ENCODE assay signal across 8 cellular contexts in genomic region chr17:30905742-30906100, GRCh38. TPM values are rescaled to one million over a fixed set of nuclear protein-coding genes. Genes with fewer than 3 reads are reported as not detected.
DNase-seq lines count a peak whose midpoint lies in the region; ATAC-seq, FAIRE-seq and TF ChIP-seq lines count a peak whose summit lies in the region.

No MANE protein-coding gene starts in this region.

- H3K36me3 ChIP-seq in gastroesophageal sphincter = peaks cover 0 to 22% of the 10 kb centered on the region in 2 donors
- H3K36me3 ChIP-seq in pancreas = no peaks in the 10 kb centered on the region

- H3K4me1 ChIP-seq in gastroesophageal sphincter = peaks cover 0 to 29% (median 17%) of the 10 kb centered on the region in 3 donors
- H3K4me1 ChIP-seq in pancreas = peaks cover 0 to 6% (median 6%) of the 10 kb centered on the region in 3 donors

- H3K4me3 ChIP-seq in gastroesophageal sphincter (peak overlapping the region; percentile 82 to 95), pancreas (peak overlapping the region; percentile 53 to 80 (median 73))

- no peaks in the 10 kb centered on the region for H3K9me3 ChIP-seq in gastroesophageal sphincter
- no peaks in the 10 kb centered on the region for H3K9me3 ChIP-seq in pancreas

- no peak for TF ChIP-seq EP300 in gastroesophageal sphincter (IDR thresholded peaks at IDR 0.05)

- ATAC-seq in HG02981 (IDR thresholded peaks at IDR 0.05; ENCODE audit: unreplicated experiment) (peak; percentile 12), gastroesophageal sphincter (peak; percentile 49), pancreas (peak; percentile 32 to 65 (median 56)), HG03442 (IDR thresholded peaks at IDR 0.05; ENCODE audit: unreplicated experiment) (no peak)

- no peak for FAIRE-seq in pancreas (lab: Jason Lieb, UNC)

- TF ChIP-seq CTCF in gastroesophageal sphincter (IDR thresholded peaks at IDR 0.05) = no peak
- TF ChIP-seq CTCF in pancreas (IDR thresholded peaks at IDR 0.05) = no peak

- TF ChIP-seq POLR2A in gastroesophageal sphincter (IDR thresholded peaks at IDR 0.05) = no peak

- peak; percentile 29 for DNase-seq in NOMO-1 treated with DMSO at 0.1 percent for 48 hours (lab: John Stamatoyannopoulos, UW; ENCODE audit: unreplicated experiment)
- no peak for DNase-seq in NOMO-1 treated with dmso at 0.1 percent for 144 hours (lab: John Stamatoyannopoulos, UW; ENCODE audit: unreplicated experiment)
- DNase-seq in activated CD4-positive, alpha-beta T cell treated with anti-CD3 and anti-CD28 coated beads, Interleukin-2, amount 50 U/mL, for 1 hour = peak; percentile 6
- DNase-seq in pancreas = no peak
- DNase-seq in occipital lobe (lab: John Stamatoyannopoulos, UW) = no peak

- H3K27ac ChIP-seq in gastroesophageal sphincter = peak overlapping the region; percentile 89 to 93 (median 90)
- H3K27ac ChIP-seq in pancreas = peak overlapping the region in 3 of 4 donors; percentile 82 to 92 (median 83)

- WGBS in gastroesophageal sphincter (ENCODE audit: low coverage in 1 of 2), 2 donors = 0% methylated on average over 6 to 8 of the region's 11 CpGs
- 0 to 1% methylated on average over 11 of the region's 11 CpGs for WGBS in pancreas, 2 donors

- intact Hi-C loops in pancreas (cut with DNase I) = no loop called here

- H3K27me3 ChIP-seq in gastroesophageal sphincter = no peaks in the 10 kb centered on the region
- no peaks in the 10 kb centered on the region for H3K27me3 ChIP-seq in pancreas

RNA-seq across cellular contexts. Expression of gene TEFM, which starts 0.3 kb away (rescaled TPM):
- 10 to 100 TPM in 1 of 4 donors, 1 to 10 TPM in 3; 4.8 to 14.9 (median 7.5) TPM for total RNA-seq in gastroesophageal sphincter
- total RNA-seq in pancreas = 1 to 10 TPM; 3.2 to 6.9 (median 5.5) TPM
- 1 to 10 TPM; 3.6 to 6.3 TPM for polyA plus RNA-seq in pancreas
- total RNA-seq in occipital lobe = 17.8 TPM

RNA-seq across cellular contexts. Expression of gene ADAP2, which starts 16.0 kb away (rescaled TPM):
- total RNA-seq in gastroesophageal sphincter (10 to 100 TPM; 10.6 to 20.9 (median 12.6) TPM), pancreas (10 to 100 TPM in 1 of 6 donors, 1 to 10 TPM in 5; 2.1 to 13.3 (median 3.3) TPM), occipital lobe (8.0 TPM)
- polyA plus RNA-seq in pancreas = 1 to 10 TPM; 2.7 to 3.9 TPM

Comparison
In these comparisons a context has a peak if more than half of its experiments do, and no peak if none do; other contexts are left out.
1. DNase-seq: peak in NOMO-1 treated with DMSO at 0.1 percent for 48 hours (single experiment) and activated CD4-positive, alpha-beta T cell treated with anti-CD3 and anti-CD28 coated beads, Interleukin-2, amount 50 U/mL, for 1 hour (single experiment); none in NOMO-1 treated with dmso at 0.1 percent for 144 hours (single experiment), pancreas (0 of 6) and occipital lobe (single experiment).